In the genomic region with DNA sequence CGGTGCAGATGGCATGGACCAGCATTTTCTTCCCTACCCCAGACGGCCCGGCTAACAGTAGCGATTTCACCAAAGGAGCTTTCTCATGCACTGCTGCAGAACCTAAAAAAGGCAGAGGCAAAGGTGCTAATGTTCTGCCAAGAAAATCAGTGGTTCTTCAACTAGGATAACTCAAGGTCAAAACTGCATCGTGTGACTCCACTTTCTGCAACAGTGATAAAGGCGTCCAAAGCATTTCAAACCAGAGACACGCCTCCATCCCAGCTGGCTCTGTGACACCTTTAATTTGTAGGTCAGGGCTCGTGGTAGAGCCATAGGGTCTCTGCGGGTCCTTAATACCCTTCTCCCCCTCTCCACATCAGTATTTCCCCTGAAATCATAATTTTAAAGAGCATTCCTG, we compare ENCODE assay signal across 13 cellular contexts.
A peak's percentile ranks its signal among the peaks of the same experiment; 100 is the strongest.
DNase-seq lines count a peak whose midpoint lies in the region; ATAC-seq and TF ChIP-seq lines count a peak whose summit lies in the region.
"Had no signal": no experiment of that assay in that cellular context is flagged by ENCODE, and none has a peak within 500 bp of the region (broad histone marks: within the 10 kb centered on the region; RNA-seq: fewer than 3 reads in every experiment).

No MANE protein-coding gene starts in this region.

- H3K27me3 ChIP-seq in vagina: no peaks in the 10 kb centered on the region

- H3K4me1 ChIP-seq in vagina: no peaks in the 10 kb centered on the region
- H3K4me1 ChIP-seq: Caco-2 had no signal

- H3K4me1 Mint-ChIP-seq in stimulated activated memory B cell treated with anti-CD40 and anti-IgM and Interleukin-4, amounts not matched to agents 10 μg/mL and 1 μg/mL and 100 μg/mL, for 72 hours: peaks cover 29% of the 10 kb centered on the region

- H3K27ac Mint-ChIP-seq in stimulated activated memory B cell treated with anti-CD40 and anti-IgM and Interleukin-4, amounts not matched to agents 10 μg/mL and 1 μg/mL and 100 μg/mL, for 72 hours: no peak overlapping the region
- H3K27ac Mint-ChIP-seq: CD14-positive monocyte had no signal

- no peak for TF ChIP-seq POLR2A in vagina (IDR thresholded peaks at IDR 0.05)

- no peaks in the 10 kb centered on the region for H3K9me3 Mint-ChIP-seq in stimulated activated memory B cell treated with anti-CD40 and anti-IgM and Interleukin-4, amounts not matched to agents 10 μg/mL and 1 μg/mL and 100 μg/mL, for 72 hours
- H3K9me3 Mint-ChIP-seq: CD14-positive monocyte; CD8-positive, alpha-beta memory T cell had no signal

- peak; percentile 74 for ATAC-seq in left ventricle myocardium superior
- no peak for ATAC-seq in left cardiac atrium
- ATAC-seq in stimulated activated memory B cell treated with anti-CD40 and anti-IgM and Interleukin-4, amounts not matched to agents 10 μg/mL and 1 μg/mL and 100 μg/mL, for 72 hours: no peak

- H3K27ac ChIP-seq in vagina: no peak overlapping the region
- H3K27ac ChIP-seq: 22Rv1, HL-60 had no signal

- TF ChIP-seq CTCF in vagina (IDR thresholded peaks at IDR 0.05): no peak

- DNase-seq in NCI-H2227 (lab: John Stamatoyannopoulos, UW; ENCODE audit: unreplicated experiment): peak; percentile 26
- no peak for DNase-seq in NCI-H2227 treated with DMSO at 0.1 percent for 48 hours (lab: John Stamatoyannopoulos, UW)
- no peak for DNase-seq in left ventricle myocardium superior
- no peak for DNase-seq in left cardiac atrium
- peak; percentile 17 for DNase-seq in ecto neural progenitor cell (ENCODE audit: low spot score)
- peak; percentile 25 to 27 for DNase-seq in vagina (ENCODE audit: extremely low spot score in 2 of 2)
- DNase-seq in DMS53 (lab: John Stamatoyannopoulos, UW): no peak
- DNase-seq: Caco-2; CD8-positive, alpha-beta memory T cell had no signal

- H3K36me3 Mint-ChIP-seq in stimulated activated memory B cell treated with anti-CD40 and anti-IgM and Interleukin-4, amounts not matched to agents 10 μg/mL and 1 μg/mL and 100 μg/mL, for 72 hours: no peaks in the 10 kb centered on the region
- H3K36me3 Mint-ChIP-seq: CD14-positive monocyte; CD8-positive, alpha-beta memory T cell had no signal

- no peak overlapping the region for H3K4me3 Mint-ChIP-seq in stimulated activated memory B cell treated with anti-CD40 and anti-IgM and Interleukin-4, amounts not matched to agents 10 μg/mL and 1 μg/mL and 100 μg/mL, for 72 hours
- H3K4me3 Mint-ChIP-seq: CD14-positive monocyte; CD8-positive, alpha-beta memory T cell had no signal

- no peak overlapping the region for H3K4me3 ChIP-seq in vagina

- peaks cover 70% of the 10 kb centered on the region for H3K27me3 Mint-ChIP-seq in stimulated activated memory B cell treated with anti-CD40 and anti-IgM and Interleukin-4, amounts not matched to agents 10 μg/mL and 1 μg/mL and 100 μg/mL, for 72 hours

- no peaks in the 10 kb centered on the region for H3K36me3 ChIP-seq in vagina

- no peaks in the 10 kb centered on the region for H3K9me3 ChIP-seq in vagina
- H3K9me3 ChIP-seq: Caco-2 had no signal

- intact Hi-C loops in left ventricle myocardium superior (cut with micrococcal nuclease) (no loop called here), left cardiac atrium (cut with DNase I) (no loop called here), vagina (cut with DNase I) (no loop called here)

Comparison
In these comparisons a context has a peak if more than half of its experiments do, and no peak if none do; other contexts are left out.
1. DNase-seq: peak in NCI-H2227 (single experiment), ecto neural progenitor cell (single experiment) and vagina (2 of 2); none in NCI-H2227 treated with DMSO at 0.1 percent for 48 hours (single experiment), left ventricle myocardium superior (single experiment), left cardiac atrium (single experiment) and DMS53 (single experiment).